Comparison of ENCODE assay signal across 8 cellular contexts in genomic region chr13:41019027-41019487, GRCh38. TPM values are rescaled to one million over a fixed set of nuclear protein-coding genes. Genes with fewer than 3 reads are reported as not detected.
DNase-seq lines count a peak whose midpoint lies in the region; ATAC-seq and TF ChIP-seq lines count a peak whose summit lies in the region.

TSS of gene ELF1 (minus strand) at chr13:41019316. CDS start at chr13:40982054, 37,262 bp downstream.

- H3K4me1 Mint-ChIP-seq in activated naive CD8-positive, alpha-beta T cell treated with anti-CD3 and anti-CD28 coated beads, Interleukin-2, amount 50 U/mL, for 24 hours, result peaks cover 38% of the 10 kb centered on the region

- H3K36me3 ChIP-seq in SK-N-MC (ENCODE audit: insufficient read depth, low read length) (no peaks in the 10 kb centered on the region), right atrium auricular region (no peaks in the 10 kb centered on the region), skeletal muscle tissue (ENCODE audit: control insufficient read depth in 3 of 3, insufficient read depth in 3 of 3, low read length in 3 of 3) (no peaks in the 10 kb centered on the region)

- H3K27ac ChIP-seq in SK-N-MC (0 out of 2 replicates have a peak within 1 kb of the TSS, but pooled peaks have one; percentile 34), right atrium auricular region (peak within 1 kb of the TSS; percentile 68 to 78), skeletal muscle tissue (ENCODE audit: low read depth, low read length) (peak within 1 kb of the TSS; percentile 58)

- H3K27me3 ChIP-seq in right atrium auricular region (no peaks in the 10 kb centered on the region), skeletal muscle tissue (ENCODE audit: control insufficient read depth in 3 of 3, insufficient read depth in 3 of 3, low read length in 3 of 3) (no peaks in the 10 kb centered on the region)

- no peak for TF ChIP-seq CTCF in right atrium auricular region (IDR thresholded peaks at IDR 0.05)

- H3K9me3 Mint-ChIP-seq in activated naive CD8-positive, alpha-beta T cell treated with anti-CD3 and anti-CD28 coated beads, Interleukin-2, amount 50 U/mL, for 24 hours, result no peaks in the 10 kb centered on the region

- ATAC-seq in GM21423 (IDR thresholded peaks at IDR 0.05; ENCODE audit: unreplicated experiment), result peak; percentile 88
- ATAC-seq in activated naive CD8-positive, alpha-beta T cell treated with anti-CD3 and anti-CD28 coated beads, Interleukin-2, amount 50 U/mL, for 24 hours, result peak; percentile 94

- H3K36me3 Mint-ChIP-seq in activated naive CD8-positive, alpha-beta T cell treated with anti-CD3 and anti-CD28 coated beads, Interleukin-2, amount 50 U/mL, for 24 hours (ENCODE audit: low read depth), result peaks cover 11% of the 10 kb centered on the region

- peak within 1 kb of the TSS; percentile 96 for H3K27ac Mint-ChIP-seq in activated naive CD8-positive, alpha-beta T cell treated with anti-CD3 and anti-CD28 coated beads, Interleukin-2, amount 50 U/mL, for 24 hours

- H3K4me3 ChIP-seq in SK-N-MC (no peak within 1 kb of the TSS), right atrium auricular region (peak within 1 kb of the TSS; percentile 5 to 11), skeletal muscle tissue (ENCODE audit: low read length in 3 of 3) (peak within 1 kb of the TSS in 2 of 3 donors; percentile 30 to 60)

- DNase-seq in ELF-1 (ENCODE audit: low read depth, low spot score), result peak; percentile 23
- DNase-seq in HS-5 (ENCODE audit: low read depth), result peak; percentile 26
- DNase-seq in SK-N-MC (ENCODE audit: low read depth, low spot score), result no peak
- peak; percentile 49 for DNase-seq in activated naive CD8-positive, alpha-beta T cell treated with anti-CD3 and anti-CD28 coated beads, Interleukin-2, amount 50 U/mL, for 24 hours
- DNase-seq in right atrium auricular region (ENCODE audit: low spot score), result no peak
- DNase-seq in ecto neural progenitor cell (ENCODE audit: low spot score), result no peak

- H3K4me3 Mint-ChIP-seq in activated naive CD8-positive, alpha-beta T cell treated with anti-CD3 and anti-CD28 coated beads, Interleukin-2, amount 50 U/mL, for 24 hours, result peak within 1 kb of the TSS; percentile 91

- H3K4me1 ChIP-seq in right atrium auricular region (peaks cover 0 to 45% of the 10 kb centered on the region in 2 donors), skeletal muscle tissue (ENCODE audit: control insufficient read depth in 3 of 3, insufficient read depth in 3 of 3, low read length in 3 of 3) (peaks cover 7 to 14% (median 11%) of the 10 kb centered on the region in 3 donors)

- no peak within 1 kb of the TSS for H3K9ac ChIP-seq in SK-N-MC (ENCODE audit: insufficient read length)
- peak within 1 kb of the TSS in 2 of 3 donors; percentile 26 to 60 for H3K9ac ChIP-seq in skeletal muscle tissue (ENCODE audit: low read depth in 1 of 3, low read length in 3 of 3)

- no peaks in the 10 kb centered on the region for H3K27me3 Mint-ChIP-seq in activated naive CD8-positive, alpha-beta T cell treated with anti-CD3 and anti-CD28 coated beads, Interleukin-2, amount 50 U/mL, for 24 hours

- H3K9me3 ChIP-seq in SK-N-MC (ENCODE audit: low read depth, low read length) (no peaks in the 10 kb centered on the region), right atrium auricular region (no peaks in the 10 kb centered on the region), skeletal muscle tissue (ENCODE audit: control insufficient read depth in 3 of 3, low read length in 3 of 3) (no peaks in the 10 kb centered on the region)

RNA-seq across cellular contexts. Expression of gene ELF1, which starts in this region (rescaled TPM):
- total RNA-seq in right atrium auricular region, result 10 to 100 TPM; 39.1 to 54.2 TPM
- 33.9 TPM for total RNA-seq in skeletal muscle tissue

Comparison
In these comparisons a context has a peak if more than half of its experiments do, and no peak if none do; other contexts are left out.
1. DNase-seq: peak in ELF-1 (single experiment), HS-5 (single experiment) and activated naive CD8-positive, alpha-beta T cell treated with anti-CD3 and anti-CD28 coated beads, Interleukin-2, amount 50 U/mL, for 24 hours (single experiment); none in SK-N-MC (single experiment), right atrium auricular region (single experiment) and ecto neural progenitor cell (single experiment).
2. Peak in every context shown above with its lines, with median percentiles within 50 percentile points of each other: H3K27ac ChIP-seq.